In the genomic region with DNA sequence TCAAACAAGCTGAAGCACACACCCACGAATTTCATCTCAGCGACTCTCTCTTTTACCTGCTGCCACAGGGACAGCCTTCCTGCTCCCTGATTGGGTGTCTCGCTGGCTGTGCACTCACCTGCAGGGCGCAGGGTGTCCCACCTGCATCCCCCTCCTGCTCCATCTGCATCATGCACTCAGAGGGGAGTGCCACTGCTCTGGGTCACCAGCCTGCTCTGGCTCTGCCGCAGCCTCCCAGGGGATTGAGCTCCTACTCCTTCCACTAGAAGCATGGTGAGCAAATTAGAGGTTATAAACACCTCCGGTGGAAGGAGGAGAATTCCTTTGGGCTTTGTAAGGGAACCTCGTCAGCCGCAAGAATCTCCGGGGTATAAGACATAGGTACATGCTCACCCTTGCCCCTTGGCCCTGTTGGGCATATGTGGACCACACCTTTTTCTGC, we compare ENCODE assay signal across 29 cellular contexts.
DNase-seq lines count a peak whose midpoint lies in the region; TF ChIP-seq lines count a peak whose summit lies in the region.
"Had no signal": no experiment of that assay in that cellular context is flagged by ENCODE, and none has a peak within 500 bp of the region (broad histone marks: within the 10 kb centered on the region; RNA-seq: fewer than 3 reads in every experiment).

No MANE protein-coding gene starts in this region.

- DNase-seq in H9: peak; percentile 37
- no peak for DNase-seq in epithelial cell of prostate (ENCODE audit: low read depth, low spot score)
- DNase-seq in neural progenitor cell (ENCODE audit: low spot score): no peak
- DNase-seq in ascending aorta (ENCODE audit: low spot score in 2 of 2): no peak
- DNase-seq in stimulated activated CD4-positive, alpha-beta T cell treated with anti-CD3 and anti-CD28 coated beads, Interleukin-4, amount 100 ng/mL, for 24 hours: no peak
- no peak for DNase-seq in SW480 (ENCODE audit: low spot score)
- DNase-seq in activated T-cell treated with anti-CD3 and anti-CD28 coated beads for 4 hours: no peak
- DNase-seq: activated CD4-positive, alpha-beta T cell treated with anti-CD3 and anti-CD28 coated beads, Interleukin-2, amount 10 ng/mL, durations not matched to agents 7 days and 5 days; activated gamma-delta T cell treated with Interleukin-2 at 50 U/mL for 16 hours; activated T-cell treated with anti-CD3 and anti-CD28 coated beads, Interleukin-2, amount 50 U/mL, for 4 hours; body of pancreas; Calu3; DMS79 treated with DMSO at 0.1 percent for 48 hours; erythroblast; foreskin melanocyte; hippocampal formation; left ventricle myocardium inferior; naive B cell; NCI-H1694; NCI-H510A; occipital lobe; SHP77 treated with DMSO at 0.1 percent for 48 hours; stimulated activated CD8-positive, alpha-beta memory T cell treated with anti-CD3 and anti-CD28 coated beads, Interleukin-4, amount 100 ng/mL, for 48 hours; T1000 had no signal

- no peak overlapping the region for H2BK15ac ChIP-seq in H9 (ENCODE audit: low read depth, low read length)

- no CpG with 5 or more reads among the region's 9 CpGs for WGBS in H9 (ENCODE audit: extremely low coverage, insufficient read length, low lambda C conversion rate)

- no peak overlapping the region for H3T11ph ChIP-seq in H9 (ENCODE audit: low read length)

- peak overlapping the region in 9 of 11 experiments; percentile 17 to 82 (median 69); a peak in 17 of 22 replicates for H3K4me2 ChIP-seq in BLaER1 treated with 17β-estradiol and CSF1 and Interleukin-3, amounts not matched to agents 10 nM and 100 nM
- H3K4me2 ChIP-seq in H9 (ENCODE audit: insufficient read depth, insufficient read length, low read length) (no peak overlapping the region), neural progenitor cell (no peak overlapping the region)

- no peak overlapping the region for H4K5ac ChIP-seq in H9 (ENCODE audit: insufficient read length, low read depth, low read length)

- peaks cover 0 to 34% (median 0%) of the 10 kb centered on the region in 11 experiments; a peak in 9 of 22 replicates for H3K27me3 ChIP-seq in BLaER1 treated with 17β-estradiol and CSF1 and Interleukin-3, amounts not matched to agents 10 nM and 100 nM
- no peaks in the 10 kb centered on the region for H3K27me3 ChIP-seq in H9 (ENCODE audit: insufficient read depth, low read length)
- H3K27me3 ChIP-seq in neural progenitor cell: no peaks in the 10 kb centered on the region
- H3K27me3 ChIP-seq in ascending aorta: no peaks in the 10 kb centered on the region
- H3K27me3 ChIP-seq: body of pancreas, upper lobe of left lung had no signal

- intact Hi-C loops in ascending aorta (cut with DNase I): no loop called here

- H3K23me2 ChIP-seq in H9 (ENCODE audit: insufficient read length, low read depth, low read length, poor library complexity, severe bottlenecking): no peaks in the 10 kb centered on the region

- no peaks in the 10 kb centered on the region; a peak in 2 of 5 replicates for H3K9me3 Mint-ChIP-seq in H9
- no peaks in the 10 kb centered on the region for H3K9me3 Mint-ChIP-seq in neural progenitor cell

- no peak overlapping the region for H3K4me3 Mint-ChIP-seq in H9
- H3K4me3 Mint-ChIP-seq in neural progenitor cell: no peak overlapping the region
- H3K4me3 Mint-ChIP-seq: activated CD4-positive, alpha-beta T cell treated with anti-CD3 and anti-CD28 coated beads, Interleukin-2, amount 10 ng/mL, durations not matched to agents 7 days and 5 days; activated T-cell treated with anti-CD3 and anti-CD28 coated beads, Interleukin-2, amount 50 U/mL, for 4 hours had no signal

- H3K18ac ChIP-seq in H9 (ENCODE audit: insufficient read length, low read depth, low read length): no peak overlapping the region

- H3K79me1 ChIP-seq in H9 (ENCODE audit: insufficient read depth, low read depth, low read length, poor library complexity, severe bottlenecking): no peaks in the 10 kb centered on the region

- H3K4ac ChIP-seq in H9 (ENCODE audit: low read depth, low read length): no peak overlapping the region

- H3K4me1 Mint-ChIP-seq in H9 (peaks cover 6 to 8% of the 10 kb centered on the region in 2 experiments), neural progenitor cell (peaks cover 9% of the 10 kb centered on the region)

- no peak overlapping the region for H3K27ac ChIP-seq in BLaER1 treated with 17β-estradiol and CSF1 and Interleukin-3, amounts not matched to agents 10 nM and 100 nM
- no peak overlapping the region for H3K27ac ChIP-seq in H9 (ENCODE audit: insufficient read length, low read depth, low read length)
- peak overlapping the region; percentile 7 for H3K27ac ChIP-seq in epithelial cell of prostate
- no peak overlapping the region for H3K27ac ChIP-seq in neural progenitor cell
- no peak overlapping the region for H3K27ac ChIP-seq in ascending aorta
- H3K27ac ChIP-seq: body of pancreas, C4-2B, left ventricle myocardium inferior, skin epidermis, upper lobe of left lung had no signal

- H2AFZ ChIP-seq in H9 (ENCODE audit: low read length): no peak overlapping the region
- peak overlapping the region; percentile 8 for H2AFZ ChIP-seq in neural progenitor cell (replicated peaks)

- H3K4me3 ChIP-seq in BLaER1 treated with 17β-estradiol and CSF1 and Interleukin-3, amounts not matched to agents 10 nM and 100 nM: no peak overlapping the region
- H3K4me3 ChIP-seq in neural progenitor cell (no peak overlapping the region), ascending aorta (no peak overlapping the region)
- H3K4me3 ChIP-seq: body of pancreas, HAP-1, left ventricle myocardium inferior, skin epidermis, upper lobe of left lung had no signal

- H2AK5ac ChIP-seq in H9 (ENCODE audit: insufficient read length, low read length): no peak overlapping the region

- H3K4me1 ChIP-seq in BLaER1 treated with 17β-estradiol and CSF1 and Interleukin-3, amounts not matched to agents 10 nM and 100 nM: peaks cover 42 to 86% (median 70%) of the 10 kb centered on the region in 10 experiments
- no peaks in the 10 kb centered on the region for H3K4me1 ChIP-seq in H9 (ENCODE audit: insufficient read depth, low read length)
- H3K4me1 ChIP-seq in neural progenitor cell: no peaks in the 10 kb centered on the region
- H3K4me1 ChIP-seq in ascending aorta: no peaks in the 10 kb centered on the region
- H3K4me1 ChIP-seq: body of pancreas, left ventricle myocardium inferior had no signal

- peaks cover 0 to 65% (median 3%) of the 10 kb centered on the region in 11 experiments; a peak in 8 of 22 replicates for H4K20me1 ChIP-seq in BLaER1 treated with 17β-estradiol and CSF1 and Interleukin-3, amounts not matched to agents 10 nM and 100 nM
- no peaks in the 10 kb centered on the region for H4K20me1 ChIP-seq in H9 (ENCODE audit: control insufficient read depth, insufficient read depth, insufficient read length)
- H4K20me1 ChIP-seq in neural progenitor cell (ENCODE audit: low read depth): no peaks in the 10 kb centered on the region

- peak overlapping the region in 2 of 3 experiments; percentile 2 to 17; a peak in 2 of 7 replicates for H3K27ac Mint-ChIP-seq in H9
- no peak overlapping the region for H3K27ac Mint-ChIP-seq in neural progenitor cell
- H3K27ac Mint-ChIP-seq: activated CD4-positive, alpha-beta T cell treated with anti-CD3 and anti-CD28 coated beads, Interleukin-2, amount 10 ng/mL, durations not matched to agents 7 days and 5 days had no signal

- no peaks in the 10 kb centered on the region; the same call in 1 of the 2 replicates for H3K27me3 Mint-ChIP-seq in H9 (ENCODE audit: low read depth)
- no peaks in the 10 kb centered on the region for H3K27me3 Mint-ChIP-seq in neural progenitor cell (ENCODE audit: insufficient read depth, low read depth)
- H3K27me3 Mint-ChIP-seq: activated CD4-positive, alpha-beta T cell treated with anti-CD3 and anti-CD28 coated beads, Interleukin-2, amount 10 ng/mL, durations not matched to agents 7 days and 5 days had no signal

- H3K36me3 ChIP-seq in BLaER1 treated with 17β-estradiol and CSF1 and Interleukin-3, amounts not matched to agents 10 nM and 100 nM: peaks cover 0 to 39% (median 0%) of the 10 kb centered on the region in 11 experiments; a peak in 5 of 22 replicates
- H3K36me3 ChIP-seq in neural progenitor cell: no peaks in the 10 kb centered on the region
- no peaks in the 10 kb centered on the region for H3K36me3 ChIP-seq in ascending aorta
- H3K36me3 ChIP-seq: HAP-1, left ventricle myocardium inferior, upper lobe of left lung had no signal

- H3K9ac ChIP-seq in BLaER1 treated with 17β-estradiol and CSF1 and Interleukin-3, amounts not matched to agents 10 nM and 100 nM: no peak overlapping the region
- H3K9ac ChIP-seq in H9 (ENCODE audit: extremely low read depth, insufficient read length, low read length): no peak overlapping the region
- H3K9ac ChIP-seq in neural progenitor cell: no peak overlapping the region

- TF ChIP-seq CTCF in H9 (conservative IDR thresholded peaks at IDR 0.05): no peak
- TF ChIP-seq CTCF in neural progenitor cell (IDR thresholded peaks at IDR 0.05): no peak
- no peak for TF ChIP-seq CTCF in ascending aorta (IDR thresholded peaks at IDR 0.05)

- no peak overlapping the region for H2BK20ac ChIP-seq in H9 (ENCODE audit: low read depth, low read length, poor library complexity, severe bottlenecking)

- no peak overlapping the region for H3K14ac ChIP-seq in H9 (ENCODE audit: insufficient read depth, low read length)

- H4K91ac ChIP-seq in H9 (ENCODE audit: insufficient read length, low read depth, low read length): no peak overlapping the region

- H3K23ac ChIP-seq in H9 (ENCODE audit: insufficient read length, low read depth, low read length): no peak overlapping the region

- H4K8ac ChIP-seq in H9 (replicated peaks; ENCODE audit: insufficient read length, low read depth, low read length): no peak overlapping the region

- no peak overlapping the region for H2BK120ac ChIP-seq in H9 (ENCODE audit: low read depth, low read length, poor library complexity, severe bottlenecking)

- no peak overlapping the region for H3K56ac ChIP-seq in H9 (ENCODE audit: insufficient read length, low read depth, low read length)

- no peak overlapping the region for H2BK5ac ChIP-seq in H9 (ENCODE audit: insufficient read length, low read length)

- H3K79me2 ChIP-seq in H9 (ENCODE audit: insufficient read depth, low read length) (no peaks in the 10 kb centered on the region), neural progenitor cell (ENCODE audit: low read depth) (no peaks in the 10 kb centered on the region)

- no peak overlapping the region for H2BK12ac ChIP-seq in H9 (ENCODE audit: insufficient read length, low read depth, low read length)

- H3K9me3 ChIP-seq in BLaER1 treated with 17β-estradiol and CSF1 and Interleukin-3, amounts not matched to agents 10 nM and 100 nM (replicated peaks in 1 of 11): peaks cover 0 to 15% (median 6%) of the 10 kb centered on the region in 11 experiments; a peak in 5 of 22 replicates
- no peaks in the 10 kb centered on the region for H3K9me3 ChIP-seq in H9 (ENCODE audit: control insufficient read depth, low read depth, low read length)
- H3K9me3 ChIP-seq in neural progenitor cell (ENCODE audit: low read depth): no peaks in the 10 kb centered on the region
- H3K9me3 ChIP-seq in ascending aorta: no peaks in the 10 kb centered on the region
- H3K9me3 ChIP-seq: body of pancreas, HAP-1, left ventricle myocardium inferior, upper lobe of left lung had no signal

- peaks cover 0 to 4% (median 0%) of the 10 kb centered on the region in 3 experiments; a peak in 1 of 7 replicates for H3K36me3 Mint-ChIP-seq in H9 (ENCODE audit: insufficient read depth in 1 of 3, low read depth in 3 of 3)
- no peaks in the 10 kb centered on the region for H3K36me3 Mint-ChIP-seq in neural progenitor cell
- H3K36me3 Mint-ChIP-seq: naive B cell had no signal

- H3F3A ChIP-seq in neural progenitor cell (ENCODE audit: low read depth): no peaks in the 10 kb centered on the region

Comparison
In these comparisons a context has a peak if more than half of its experiments do, and no peak if none do; other contexts are left out.
1. H3K4me2 ChIP-seq: peak in BLaER1 treated with 17β-estradiol and CSF1 and Interleukin-3, amounts not matched to agents 10 nM and 100 nM (9 of 11); none in H9 (single experiment) and neural progenitor cell (single experiment).